In the genomic region with DNA sequence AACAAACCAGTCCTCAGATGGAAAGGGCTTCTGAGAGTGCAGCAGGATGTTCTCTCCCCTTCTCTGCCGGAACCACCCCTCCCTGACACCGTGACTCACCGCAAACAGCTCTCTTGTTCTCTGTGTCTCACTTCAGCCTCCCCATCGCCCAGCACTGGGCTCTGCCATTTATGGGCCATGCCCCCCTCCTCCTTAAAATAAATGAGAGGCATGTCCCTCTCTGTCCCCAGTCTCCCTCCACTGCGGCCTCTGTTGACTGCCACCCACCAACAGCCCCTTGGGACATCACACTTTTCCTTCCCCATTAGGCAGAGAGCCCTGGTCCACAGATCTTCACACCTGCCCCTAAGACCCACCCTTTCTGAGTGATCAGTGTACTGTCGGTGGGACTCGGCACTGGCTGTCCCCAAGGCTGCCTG, we compare ENCODE assay signal across 8 cellular contexts. TPM values are rescaled to one million over a fixed set of nuclear protein-coding genes. Genes with fewer than 3 reads are reported as not detected.
DNase-seq lines count a peak whose midpoint lies in the region; ATAC-seq and TF ChIP-seq lines count a peak whose summit lies in the region.

No MANE protein-coding gene starts in this region.

- peak; percentile 28 for DNase-seq in MCF 10A (ENCODE audit: unreplicated experiment)
- no peak for DNase-seq in breast epithelium (ENCODE audit: low spot score in 2 of 2)
- DNase-seq in activated B cell treated with CpG ODN at 0.5 μM for 24 hours: no peak
- peak; percentile 40 to 83 (median 62) for DNase-seq in naive thymus-derived CD8-positive, alpha-beta T cell
- DNase-seq in stomach: no peak
- no peak for DNase-seq in NCI-H1092 treated with DMSO at 0.1 percent for 48 hours (lab: John Stamatoyannopoulos, UW)

- H3K36me3 ChIP-seq in breast epithelium (no peaks in the 10 kb centered on the region), stomach (peaks cover 0 to 10% (median 2%) of the 10 kb centered on the region in 4 donors)

- no peaks in the 10 kb centered on the region for H3K9me3 Mint-ChIP-seq in MCF 10A (ENCODE audit: unreplicated experiment)
- no peaks in the 10 kb centered on the region for H3K9me3 Mint-ChIP-seq in activated B cell treated with CpG ODN at 0.5 μM for 24 hours
- no peaks in the 10 kb centered on the region for H3K9me3 Mint-ChIP-seq in dendritic cell treated with granulocyte-macrophage colony-stimulating factor and Interleukin-4, amounts not matched to agents 40 ng/mL and 50 ng/mL, for 4 days
- no peaks in the 10 kb centered on the region for H3K9me3 Mint-ChIP-seq in naive thymus-derived CD8-positive, alpha-beta T cell

- H3K27me3 Mint-ChIP-seq in MCF 10A (ENCODE audit: insufficient read depth, unreplicated experiment) (no peaks in the 10 kb centered on the region), activated B cell treated with CpG ODN at 0.5 μM for 24 hours (no peaks in the 10 kb centered on the region)
- peaks cover 90% of the 10 kb centered on the region for H3K27me3 Mint-ChIP-seq in dendritic cell treated with granulocyte-macrophage colony-stimulating factor and Interleukin-4, amounts not matched to agents 40 ng/mL and 50 ng/mL, for 4 days
- H3K27me3 Mint-ChIP-seq in naive thymus-derived CD8-positive, alpha-beta T cell: no peaks in the 10 kb centered on the region

- peak; percentile 80 for ATAC-seq in HG03442 (IDR thresholded peaks at IDR 0.05; ENCODE audit: unreplicated experiment)
- ATAC-seq in activated B cell treated with CpG ODN at 0.5 μM for 24 hours (ENCODE audit: low read depth): peak; percentile 82
- peak; percentile 85 for ATAC-seq in naive thymus-derived CD8-positive, alpha-beta T cell

- H3K4me1 ChIP-seq in breast epithelium (peaks cover 14 to 17% of the 10 kb centered on the region in 2 donors), stomach (peaks cover 36 to 60% (median 49%) of the 10 kb centered on the region in 4 donors)

- H3K27me3 ChIP-seq in breast epithelium (no peaks in the 10 kb centered on the region), stomach (peaks cover 0 to 4% (median 0%) of the 10 kb centered on the region in 3 donors)

- H3K27ac Mint-ChIP-seq in MCF 10A (ENCODE audit: low read depth, unreplicated experiment) (no peak overlapping the region), activated B cell treated with CpG ODN at 0.5 μM for 24 hours (peak overlapping the region; percentile 86)
- H3K27ac Mint-ChIP-seq in dendritic cell treated with granulocyte-macrophage colony-stimulating factor and Interleukin-4, amounts not matched to agents 40 ng/mL and 50 ng/mL, for 4 days: peak overlapping the region; percentile 25
- H3K27ac Mint-ChIP-seq in naive thymus-derived CD8-positive, alpha-beta T cell: peak overlapping the region; percentile 91 to 99 (median 95)

- no TSS peak for BruUV-seq in MCF 10A (replicated peaks; lab: Mats Ljungman, UMichigan)

- H3K36me3 Mint-ChIP-seq in MCF 10A (ENCODE audit: insufficient read depth, unreplicated experiment) (peaks cover 6% of the 10 kb centered on the region), activated B cell treated with CpG ODN at 0.5 μM for 24 hours (ENCODE audit: low read depth) (peaks cover 6% of the 10 kb centered on the region)
- H3K36me3 Mint-ChIP-seq in dendritic cell treated with granulocyte-macrophage colony-stimulating factor and Interleukin-4, amounts not matched to agents 40 ng/mL and 50 ng/mL, for 4 days (ENCODE audit: low read depth): no peaks in the 10 kb centered on the region
- peaks cover 0 to 8% (median 5%) of the 10 kb centered on the region in 3 donors for H3K36me3 Mint-ChIP-seq in naive thymus-derived CD8-positive, alpha-beta T cell

- WGBS in stomach, 5 donors: 36 to 58% (median 41%) methylated on average over 7 of the region's 7 CpGs

- H3K4me3 ChIP-seq in breast epithelium (no peak overlapping the region), stomach (no peak overlapping the region)

- H3K4me1 Mint-ChIP-seq in MCF 10A (ENCODE audit: insufficient read depth, unreplicated experiment) (peaks cover 39% of the 10 kb centered on the region), activated B cell treated with CpG ODN at 0.5 μM for 24 hours (peaks cover 69% of the 10 kb centered on the region)
- peaks cover 60% of the 10 kb centered on the region for H3K4me1 Mint-ChIP-seq in dendritic cell treated with granulocyte-macrophage colony-stimulating factor and Interleukin-4, amounts not matched to agents 40 ng/mL and 50 ng/mL, for 4 days (ENCODE audit: low read depth)
- H3K4me1 Mint-ChIP-seq in naive thymus-derived CD8-positive, alpha-beta T cell: peaks cover 51 to 63% (median 60%) of the 10 kb centered on the region in 4 donors

- intact Hi-C loops in MCF 10A (cut with micrococcal nuclease) (no loop called here), breast epithelium (cut with DNase I; ENCODE audit: low total_unique reads) (no loop called here), activated B cell treated with CpG ODN at 0.5 μM for 24 hours (cut with micrococcal nuclease) (loop anchor here (1.0 to 10.0 kb wide), 5 partner anchors 9 to 925 kb away; a partner anchor contains a TSS), stomach (cut with DNase I; ENCODE audit: low total_unique reads) (no loop called here)
- intact Hi-C loops in dendritic cell treated with granulocyte-macrophage colony-stimulating factor and Interleukin-4, amounts not matched to agents 40 ng/mL and 50 ng/mL, for 4 days (cut with micrococcal nuclease): no loop called here

- no peaks in the 10 kb centered on the region for H3K9me3 ChIP-seq in breast epithelium
- no peaks in the 10 kb centered on the region for H3K9me3 ChIP-seq in stomach

- TF ChIP-seq EP300 in stomach (IDR thresholded peaks at IDR 0.05): no peak

- TF ChIP-seq POLR2A in breast epithelium (IDR thresholded peaks at IDR 0.05): no peak
- no peak for TF ChIP-seq POLR2A in stomach (IDR thresholded peaks at IDR 0.05)

- CTCF ChIA-PET in MCF 10A (lab: Yijun Ruan, JAX): interaction anchor here (0.6 to 1.0 kb wide), 3 partner anchors 10 to 91 kb away, joined by 3 to 6 read pairs (median 4); no protein-coding TSS in a partner anchor
- CTCF ChIA-PET in activated B cell treated with CpG ODN at 0.5 μM for 24 hours (lab: Charles Lee): interaction anchor here (1.0 to 3.0 kb wide), 3 partner anchors 10 to 46 kb away, joined by 3 to 20 read pairs (median 3); a partner anchor contains a TSS

- H3K4me3 Mint-ChIP-seq in MCF 10A (ENCODE audit: unreplicated experiment) (no peak overlapping the region), activated B cell treated with CpG ODN at 0.5 μM for 24 hours (peak overlapping the region; percentile 67)
- no peak overlapping the region for H3K4me3 Mint-ChIP-seq in dendritic cell treated with granulocyte-macrophage colony-stimulating factor and Interleukin-4, amounts not matched to agents 40 ng/mL and 50 ng/mL, for 4 days
- H3K4me3 Mint-ChIP-seq in naive thymus-derived CD8-positive, alpha-beta T cell: peak overlapping the region; percentile 71 to 90 (median 80)

- H3K27ac ChIP-seq in breast epithelium: peak overlapping the region in 1 of 2 donors; percentile 48
- H3K27ac ChIP-seq in stomach: peak overlapping the region in 4 of 5 donors; percentile 63 to 73 (median 68)

- POLR2A ChIA-PET in MCF 10A (lab: Yijun Ruan, JAX): no interaction called here
- POLR2A ChIA-PET in activated B cell treated with CpG ODN at 0.5 μM for 24 hours (lab: Charles Lee): interaction anchor here (0.9 to 1.9 kb wide), 4 partner anchors 12 to 46 kb away, joined by 4 to 16 read pairs (median 4); a partner anchor contains a TSS
- POLR2A ChIA-PET in naive thymus-derived CD8-positive, alpha-beta T cell (lab: Charles Lee): interaction anchor here (1.3 to 1.7 kb wide), 3 partner anchors 10 to 344 kb away, joined by 3 to 5 read pairs (median 4); a partner anchor contains a TSS

- TF ChIP-seq CTCF in MCF 10A (IDR thresholded peaks at IDR 0.05; ENCODE audit: unreplicated experiment): no peak
- TF ChIP-seq CTCF in breast epithelium (IDR thresholded peaks at IDR 0.05): no peak
- TF ChIP-seq CTCF in activated B cell treated with CpG ODN at 0.5 μM for 24 hours (IDR thresholded peaks at IDR 0.05): no peak
- no peak for TF ChIP-seq CTCF in stomach (IDR thresholded peaks at IDR 0.05)

RNA-seq across cellular contexts. Expression of a gene that starts 6.3 kb away (rescaled TPM):
- total RNA-seq in MCF 10A (2022) (3.8 and 4.1 TPM in 2 replicates), breast epithelium (10 to 100 TPM in 2 of 3 donors, 1 to 10 TPM in 1; 6.7 to 15.1 (median 12.1) TPM), activated B cell treated with CpG ODN at 0.5 μM for 24 hours (15.5 TPM in 2 replicates), stomach (10 to 100 TPM in 2 of 5 donors, 1 to 10 TPM in 2, not detected in 1; 1.7 to 14.5 (median 6.9) TPM)
- 1 to 10 TPM; 7.0 to 9.7 TPM for total RNA-seq in naive thymus-derived CD8-positive, alpha-beta T cell
- 10 to 100 TPM in 1 of 3 donors, 1 to 10 TPM in 2; 7.8 to 17.0 (median 9.2) TPM for polyA plus RNA-seq in naive thymus-derived CD8-positive, alpha-beta T cell
- polyA plus RNA-seq in stomach: 1 to 10 TPM; 2.3 to 6.5 (median 4.1) TPM

RNA-seq across cellular contexts. Expression of a gene that starts 12.3 kb away (rescaled TPM):
- total RNA-seq in MCF 10A (2022) (not detected in 2 replicates), breast epithelium (1 to 10 TPM in 1 of 3 donors, under 1 TPM in 1, not detected in 1; 0.66 to 1.0 TPM), activated B cell treated with CpG ODN at 0.5 μM for 24 hours (22.2 and 23.0 TPM in 2 replicates), stomach (1 to 10 TPM in 1 of 5 donors, under 1 TPM in 2, not detected in 2; under 0.01 to 1.4 (median 0.18) TPM)
- 1 to 10 TPM in 1 of 2 experiments, under 1 TPM in 1; 0.60 to 1.1 TPM for total RNA-seq in naive thymus-derived CD8-positive, alpha-beta T cell
- 10 to 100 TPM in 1 of 3 donors, 1 to 10 TPM in 2; 2.5 to 12.8 (median 4.4) TPM for polyA plus RNA-seq in naive thymus-derived CD8-positive, alpha-beta T cell
- under 1 TPM; 0.19 to 0.80 (median 0.76) TPM for polyA plus RNA-seq in stomach

RNA-seq across cellular contexts. Expression of a gene that starts 43.8 kb away (rescaled TPM):
- total RNA-seq in MCF 10A (2022): 6.4 and 7.5 TPM in 2 replicates
- total RNA-seq in breast epithelium: 10 to 100 TPM; 13.1 to 20.3 (median 17.6) TPM
- 0.66 and 0.73 TPM in 2 replicates for total RNA-seq in activated B cell treated with CpG ODN at 0.5 μM for 24 hours
- 1 to 10 TPM; 3.9 to 4.8 TPM for total RNA-seq in naive thymus-derived CD8-positive, alpha-beta T cell
- polyA plus RNA-seq in naive thymus-derived CD8-positive, alpha-beta T cell: 1 to 10 TPM; 1.8 to 4.7 (median 3.1) TPM
- total RNA-seq in stomach: 10 to 100 TPM; 11.2 to 51.0 (median 23.9) TPM
- polyA plus RNA-seq in stomach: 10 to 100 TPM; 21.5 to 55.9 (median 44.6) TPM

Comparison
In these comparisons a context has a peak if more than half of its experiments do, and no peak if none do; other contexts are left out.
1. DNase-seq: peak in MCF 10A (single experiment) and naive thymus-derived CD8-positive, alpha-beta T cell (10 of 10); none in breast epithelium (0 of 2), activated B cell treated with CpG ODN at 0.5 μM for 24 hours (single experiment), stomach (single experiment) and NCI-H1092 treated with DMSO at 0.1 percent for 48 hours (single experiment).
2. H3K4me3 Mint-ChIP-seq: peak in activated B cell treated with CpG ODN at 0.5 μM for 24 hours (single experiment) and naive thymus-derived CD8-positive, alpha-beta T cell (10 of 10); none in MCF 10A (single experiment) and dendritic cell treated with granulocyte-macrophage colony-stimulating factor and Interleukin-4, amounts not matched to agents 40 ng/mL and 50 ng/mL, for 4 days (single experiment).
3. Peak in every context shown above with its lines, with median percentiles within 50 percentile points of each other: ATAC-seq.